Comparison of ENCODE assay signal across 1 cellular context in the genomic region with DNA sequence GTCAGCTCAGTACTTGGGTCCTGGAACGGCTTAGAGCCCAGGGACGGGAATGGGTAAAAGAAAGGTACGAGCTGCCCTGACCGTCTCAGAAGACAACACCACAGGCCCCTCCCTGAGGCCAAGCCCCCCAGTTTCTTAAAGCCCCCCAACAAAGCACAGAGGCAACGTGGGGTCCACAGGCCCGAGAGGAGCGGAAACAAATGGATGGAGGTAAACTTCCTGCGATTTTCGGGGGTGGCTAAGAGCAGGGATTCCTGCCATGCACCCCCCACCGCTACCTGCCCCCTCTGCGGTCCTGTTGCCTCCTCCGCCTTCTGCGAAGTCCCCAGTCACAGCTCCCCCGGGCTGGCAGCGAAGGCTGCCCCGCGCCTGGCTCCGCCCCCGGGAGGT.
TF ChIP-seq lines count a peak whose summit lies in the region.

No MANE protein-coding gene starts in this region.

TF ChIP-seq in HEK293, 187 proteins besides CTCF, POLR2A, EP300 and RAD21 (continued from another document):
- TF ChIP-seq, protein P1, sequence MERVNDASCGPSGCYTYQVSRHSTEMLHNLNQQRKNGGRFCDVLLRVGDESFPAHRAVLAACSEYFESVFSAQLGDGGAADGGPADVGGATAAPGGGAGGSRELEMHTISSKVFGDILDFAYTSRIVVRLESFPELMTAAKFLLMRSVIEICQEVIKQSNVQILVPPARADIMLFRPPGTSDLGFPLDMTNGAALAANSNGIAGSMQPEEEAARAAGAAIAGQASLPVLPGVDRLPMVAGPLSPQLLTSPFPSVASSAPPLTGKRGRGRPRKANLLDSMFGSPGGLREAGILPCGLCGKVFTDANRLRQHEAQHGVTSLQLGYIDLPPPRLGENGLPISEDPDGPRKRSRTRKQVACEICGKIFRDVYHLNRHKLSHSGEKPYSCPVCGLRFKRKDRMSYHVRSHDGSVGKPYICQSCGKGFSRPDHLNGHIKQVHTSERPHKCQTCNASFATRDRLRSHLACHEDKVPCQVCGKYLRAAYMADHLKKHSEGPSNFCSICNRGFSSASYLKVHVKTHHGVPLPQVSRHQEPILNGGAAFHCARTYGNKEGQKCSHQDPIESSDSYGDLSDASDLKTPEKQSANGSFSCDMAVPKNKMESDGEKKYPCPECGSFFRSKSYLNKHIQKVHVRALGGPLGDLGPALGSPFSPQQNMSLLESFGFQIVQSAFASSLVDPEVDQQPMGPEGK (tag by site-specific recombination; IDR thresholded peaks at IDR 0.05) = peak; percentile 55
- TF ChIP-seq ZNF174 (tag by site-specific recombination; IDR thresholded peaks at IDR 0.05) (no peak), SP2 (tag by site-specific recombination; IDR thresholded peaks at IDR 0.05) (0 out of 2 replicates have a peak, but pooled peaks have one; percentile 6)
- TF ChIP-seq, protein P2, sequence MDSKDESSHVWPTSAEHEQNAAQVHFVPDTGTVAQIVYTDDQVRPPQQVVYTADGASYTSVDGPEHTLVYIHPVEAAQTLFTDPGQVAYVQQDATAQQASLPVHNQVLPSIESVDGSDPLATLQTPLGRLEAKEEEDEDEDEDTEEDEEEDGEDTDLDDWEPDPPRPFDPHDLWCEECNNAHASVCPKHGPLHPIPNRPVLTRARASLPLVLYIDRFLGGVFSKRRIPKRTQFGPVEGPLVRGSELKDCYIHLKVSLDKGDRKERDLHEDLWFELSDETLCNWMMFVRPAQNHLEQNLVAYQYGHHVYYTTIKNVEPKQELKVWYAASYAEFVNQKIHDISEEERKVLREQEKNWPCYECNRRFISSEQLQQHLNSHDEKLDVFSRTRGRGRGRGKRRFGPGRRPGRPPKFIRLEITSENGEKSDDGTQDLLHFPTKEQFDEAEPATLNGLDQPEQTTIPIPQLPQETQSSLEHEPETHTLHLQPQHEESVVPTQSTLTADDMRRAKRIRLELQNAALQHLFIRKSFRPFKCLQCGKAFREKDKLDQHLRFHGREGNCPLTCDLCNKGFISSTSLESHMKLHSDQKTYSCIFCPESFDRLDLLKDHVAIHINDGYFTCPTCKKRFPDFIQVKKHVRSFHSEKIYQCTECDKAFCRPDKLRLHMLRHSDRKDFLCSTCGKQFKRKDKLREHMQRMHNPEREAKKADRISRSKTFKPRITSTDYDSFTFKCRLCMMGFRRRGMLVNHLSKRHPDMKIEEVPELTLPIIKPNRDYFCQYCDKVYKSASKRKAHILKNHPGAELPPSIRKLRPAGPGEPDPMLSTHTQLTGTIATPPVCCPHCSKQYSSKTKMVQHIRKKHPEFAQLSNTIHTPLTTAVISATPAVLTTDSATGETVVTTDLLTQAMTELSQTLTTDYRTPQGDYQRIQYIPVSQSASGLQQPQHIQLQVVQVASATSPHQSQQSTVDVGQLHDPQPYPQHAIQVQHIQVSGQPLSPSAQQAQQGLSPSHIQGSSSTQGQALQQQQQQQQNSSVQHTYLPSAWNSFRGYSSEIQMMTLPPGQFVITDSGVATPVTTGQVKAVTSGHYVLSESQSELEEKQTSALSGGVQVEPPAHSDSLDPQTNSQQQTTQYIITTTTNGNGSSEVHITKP (tag by site-specific recombination; IDR thresholded peaks at IDR 0.05) = peak; percentile 40; the same call in 1 of the 2 replicates
